Comparison of ENCODE assay signal across 8 cellular contexts in the genomic region with DNA sequence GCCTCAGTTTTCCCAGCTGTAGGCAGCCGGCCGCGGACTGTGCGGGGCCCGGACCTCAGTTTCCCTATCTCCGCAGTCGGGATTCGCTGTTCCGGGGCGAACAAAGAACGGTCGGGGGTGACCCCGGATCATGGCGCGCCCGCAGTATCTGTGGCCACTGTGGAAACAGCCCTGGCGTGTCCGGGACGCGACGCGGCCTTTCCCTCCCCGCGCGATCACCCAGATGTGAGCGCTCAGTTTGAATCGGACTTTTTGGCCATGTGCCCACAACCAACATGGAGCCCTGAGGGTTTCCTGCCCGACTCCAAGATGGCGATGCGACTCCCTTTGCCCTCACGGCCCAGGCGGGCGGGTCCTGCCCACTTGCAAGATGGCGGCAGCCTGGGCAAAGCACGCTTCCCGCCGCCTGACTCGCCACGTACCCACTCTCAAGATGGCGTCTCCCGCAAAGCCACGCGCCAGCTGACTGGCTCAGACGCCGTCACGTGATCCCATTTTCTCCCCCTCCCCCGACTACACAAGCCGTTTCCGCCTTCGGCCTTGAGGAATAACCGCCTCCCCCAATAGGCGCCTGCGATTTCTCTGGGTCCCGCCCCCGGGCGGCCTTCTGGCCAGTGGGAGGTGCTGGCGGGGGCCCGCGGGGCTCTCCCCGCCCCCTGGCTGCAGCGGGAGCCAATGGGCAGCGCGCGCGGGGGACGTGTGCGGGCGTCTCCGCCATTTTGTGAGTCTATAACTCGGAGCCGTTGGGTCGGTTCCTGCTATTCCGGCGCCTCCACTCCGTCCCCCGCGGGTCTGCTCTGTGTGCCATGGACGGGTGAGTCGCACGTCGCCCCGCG. TPM values are rescaled to one million over a fixed set of nuclear protein-coding genes. Genes with fewer than 3 reads are reported as not detected.
A peak's percentile ranks its signal among the peaks of the same experiment; 100 is the strongest.
DNase-seq lines count a peak whose midpoint lies in the region; TF ChIP-seq lines count a peak whose summit lies in the region.

TSS of gene PTBP1 (plus strand) at position 761 of the 836 bp plus-strand sequence. CDS start at position 807, 46 bp downstream.

- H3K9ac ChIP-seq in subcutaneous abdominal adipose tissue (ENCODE audit: low read length in 5 of 5), result peak within 1 kb of the TSS in 4 of 5 donors; percentile 85 to 89 (median 88)

- DNase-seq in GM03348 (ENCODE audit: low spot score) (peak; percentile 99), HFF-Myc (ENCODE audit: extremely low read depth, low read depth) (peak; percentile 100), NAMALWA (ENCODE audit: low spot score) (peak; percentile 100), SK-N-DZ (ENCODE audit: low spot score) (peak; percentile 100), foreskin melanocyte (peak; percentile 100)
- DNase-seq in activated naive CD4-positive, alpha-beta T cell treated with anti-CD3 and anti-CD28 coated beads for 36 hours, result peak; percentile 100

- peak within 1 kb of the TSS; percentile 88 for H3K4me3 Mint-ChIP-seq in activated naive CD4-positive, alpha-beta T cell treated with anti-CD3 and anti-CD28 coated beads for 36 hours

- H3K36me3 Mint-ChIP-seq in activated naive CD4-positive, alpha-beta T cell treated with anti-CD3 and anti-CD28 coated beads for 36 hours (ENCODE audit: low read depth), result peaks cover 29% of the 10 kb centered on the region

- H3K4me1 Mint-ChIP-seq in activated naive CD4-positive, alpha-beta T cell treated with anti-CD3 and anti-CD28 coated beads for 36 hours (ENCODE audit: low read depth), result peaks cover 28% of the 10 kb centered on the region

- H3K9me3 ChIP-seq in neuron (ENCODE audit: low read length), result peaks cover 2% of the 10 kb centered on the region
- no peaks in the 10 kb centered on the region for H3K9me3 ChIP-seq in subcutaneous abdominal adipose tissue (ENCODE audit: control insufficient read depth in 5 of 5, low read length in 5 of 5)

- H3K27ac Mint-ChIP-seq in activated naive CD4-positive, alpha-beta T cell treated with anti-CD3 and anti-CD28 coated beads for 36 hours, result peak within 1 kb of the TSS; percentile 88

- peak within 1 kb of the TSS; percentile 79 for H3K4me3 ChIP-seq in HFF-Myc (replicated peaks; ENCODE audit: low read depth, low read length)
- peak within 1 kb of the TSS; percentile 96 for H3K4me3 ChIP-seq in neuron (ENCODE audit: low read length)
- peak within 1 kb of the TSS; percentile 75 to 90 (median 88) for H3K4me3 ChIP-seq in subcutaneous abdominal adipose tissue (ENCODE audit: low read depth in 1 of 5, low read length in 5 of 5)

- H2AFZ ChIP-seq in neuron (ENCODE audit: low read depth, low read length), result peak within 1 kb of the TSS; percentile 73

- no peaks in the 10 kb centered on the region for H3K9me3 Mint-ChIP-seq in activated naive CD4-positive, alpha-beta T cell treated with anti-CD3 and anti-CD28 coated beads for 36 hours

- H3K36me3 ChIP-seq in neuron (ENCODE audit: insufficient read depth, low read length) (peaks cover 23% of the 10 kb centered on the region), subcutaneous abdominal adipose tissue (ENCODE audit: control insufficient read depth in 5 of 5, insufficient read depth in 5 of 5, low read length in 5 of 5) (peaks cover 0 to 17% (median 8%) of the 10 kb centered on the region in 5 donors)

- intact Hi-C loops in activated naive CD4-positive, alpha-beta T cell treated with anti-CD3 and anti-CD28 coated beads for 36 hours (cut with micrococcal nuclease), result loop anchor here (1.0 to 5.0 kb wide), 14 partner anchors 26 to 472 kb away; partner anchors contain the start of genes BSG, CIRBP, POLR2E and POLRMT

- peak within 1 kb of the TSS; percentile 69 for H3K27ac ChIP-seq in subcutaneous abdominal adipose tissue (ENCODE audit: low read depth, low read length)

- no peak for TF ChIP-seq CTCF in HFF-Myc (IDR thresholded peaks at IDR 0.05; ENCODE audit: low read depth, low read length, missing control alignments)

- no peaks in the 10 kb centered on the region for H3K27me3 ChIP-seq in neuron (ENCODE audit: insufficient read depth, low read length)
- H3K27me3 ChIP-seq in subcutaneous abdominal adipose tissue (ENCODE audit: control insufficient read depth in 5 of 5, insufficient read depth in 4 of 5, low read length in 5 of 5), result no peaks in the 10 kb centered on the region

- H3K4me1 ChIP-seq in neuron (ENCODE audit: insufficient read depth, low read length), result peaks cover 35% of the 10 kb centered on the region
- peaks cover 20 to 63% (median 57%) of the 10 kb centered on the region in 5 donors for H3K4me1 ChIP-seq in subcutaneous abdominal adipose tissue (ENCODE audit: control insufficient read depth in 5 of 5, insufficient read depth in 5 of 5, low read length in 5 of 5)

- no peaks in the 10 kb centered on the region for H3K27me3 Mint-ChIP-seq in activated naive CD4-positive, alpha-beta T cell treated with anti-CD3 and anti-CD28 coated beads for 36 hours (ENCODE audit: low read depth)

- CTCF ChIA-PET in activated naive CD4-positive, alpha-beta T cell treated with anti-CD3 and anti-CD28 coated beads for 36 hours (lab: Charles Lee), result interaction anchor here (1.3 kb wide), 1 partner anchor 10 kb away, joined by 3 read pairs; no protein-coding TSS in a partner anchor

RNA-seq across cellular contexts. Expression of gene PTBP1, which starts in this region (rescaled TPM):
- polyA plus RNA-seq in SK-N-DZ (2014; cell fraction: cytosol; rRNA removed), result 295 and 360 TPM in 2 replicates
- polyA plus RNA-seq in SK-N-DZ (2014; cell fraction: nucleus; rRNA removed), result 334 and 420 TPM in 2 replicates
- total RNA-seq in activated naive CD4-positive, alpha-beta T cell treated with anti-CD3 and anti-CD28 coated beads for 36 hours, result 100 to 1,000 TPM; 510 to 532 TPM

Comparison
In these comparisons a context has a peak if more than half of its experiments do, and no peak if none do; other contexts are left out.
1. Peak in every context shown above with its lines: DNase-seq, H3K4me3 ChIP-seq and H3K27ac ChIP-seq.